In the genomic region with DNA sequence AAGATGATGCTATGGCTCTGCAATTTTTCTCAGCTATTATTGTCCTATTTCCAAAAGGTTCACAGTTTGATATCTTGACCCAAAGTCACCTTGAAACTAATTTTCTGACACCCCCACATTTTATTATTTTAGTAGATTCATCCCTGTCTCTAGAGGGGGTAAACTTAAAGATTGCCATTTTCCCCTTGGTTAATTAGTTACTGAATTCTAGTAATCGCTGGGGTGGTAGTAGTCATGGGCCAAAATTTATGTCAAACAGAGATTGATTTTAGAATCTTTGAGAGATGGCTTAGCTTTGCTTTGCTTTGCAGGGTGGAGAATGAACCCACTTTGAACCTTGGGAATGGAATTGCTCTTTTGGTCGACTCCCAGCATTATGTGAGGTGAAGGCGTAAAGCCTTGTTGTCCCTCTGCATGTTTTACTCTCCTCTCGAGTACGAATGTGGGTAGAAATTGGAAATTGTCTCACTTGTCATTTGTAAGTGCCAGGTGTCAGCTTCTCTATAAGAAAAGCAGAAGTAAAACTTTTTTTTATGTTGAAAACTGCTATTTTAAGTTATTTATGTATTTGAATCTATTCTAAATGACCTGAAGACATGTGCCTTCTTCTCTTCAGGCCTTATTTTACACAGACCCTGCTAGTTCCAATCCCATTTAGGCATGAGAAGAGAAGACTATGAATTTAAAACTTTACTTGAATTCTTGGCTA, we compare ENCODE assay signal across 15 cellular contexts. TPM values are rescaled to one million over a fixed set of nuclear protein-coding genes. Genes with fewer than 3 reads are reported as not detected.
DNase-seq lines count a peak whose midpoint lies in the region; ATAC-seq, FAIRE-seq and TF ChIP-seq lines count a peak whose summit lies in the region.
"Had no signal": no experiment of that assay in that cellular context is flagged by ENCODE, and none has a peak within 500 bp of the region (broad histone marks: within the 10 kb centered on the region; RNA-seq: fewer than 3 reads in every experiment).

No MANE protein-coding gene starts in this region.

- H3K27ac ChIP-seq in kidney (ENCODE audit: low read depth in 2 of 2, low read length in 2 of 2) = no peak overlapping the region

- no peaks in the 10 kb centered on the region for H3K36me3 ChIP-seq in kidney (ENCODE audit: control insufficient read depth in 1 of 2, insufficient read depth in 2 of 2, low read length in 2 of 2)

- no peak for TF ChIP-seq CTCF in kidney (IDR thresholded peaks at IDR 0.05; ENCODE audit: borderline replicate concordance, extremely low read depth, insufficient read depth)

- no peaks in the 10 kb centered on the region for H3K9me3 ChIP-seq in kidney (ENCODE audit: control insufficient read depth in 1 of 2, low read length in 2 of 2)

- intact Hi-C loops in kidney (cut with DNase I) = no loop called here

- no peaks in the 10 kb centered on the region for H3K4me1 ChIP-seq in kidney (ENCODE audit: control insufficient read depth in 1 of 2, insufficient read depth in 1 of 2, low read depth in 1 of 2, low read length in 2 of 2)

- ATAC-seq in GM21717 (IDR thresholded peaks at IDR 0.05; ENCODE audit: unreplicated experiment) = peak; percentile 59
- ATAC-seq in HG03432 (IDR thresholded peaks at IDR 0.05; ENCODE audit: unreplicated experiment) = peak; percentile 62
- ATAC-seq in HG02885 (IDR thresholded peaks at IDR 0.05; ENCODE audit: poor library complexity, unreplicated experiment) = no peak
- ATAC-seq: Panc1 had no signal

- H3K9ac ChIP-seq in kidney (ENCODE audit: low read length in 2 of 2) = no peak overlapping the region

- DNase-seq in GM18507 (ENCODE audit: extremely low spot score, insufficient read length, low read depth) = peak; percentile 2
- DNase-seq in germinal center (ENCODE audit: low spot score) = peak; percentile 34
- DNase-seq in NCI-H526 treated with DMSO at 0.1 percent for 48 hours (lab: John Stamatoyannopoulos, UW) = no peak
- DNase-seq in NCI-H2107 treated with DMSO at 0.1 percent for 48 hours (lab: John Stamatoyannopoulos, UW; ENCODE audit: unreplicated experiment) = no peak
- no peak for DNase-seq in kidney
- DNase-seq: activated T-cell treated with anti-CD3 and anti-CD28 coated beads, Interleukin-2, amount 50 U/mL, for 24 hours; kidney glomerular epithelial cell; NCI-H1105 treated with DMSO at 0.1 percent for 48 hours; NCI-H446 treated with DMSO at 0.1 percent for 48 hours; stimulated activated CD4-positive, alpha-beta T cell treated with anti-CD3 and anti-CD28 coated beads, Interleukin-2, amount 100 ng/mL, for 24 hours; T-helper 1 cell had no signal

- no peak overlapping the region for H3K4me3 ChIP-seq in kidney (ENCODE audit: low read length in 2 of 2)

- FAIRE-seq in GM18507 (lab: Jason Lieb, UNC) (peak; percentile 89), kidney (lab: Jason Lieb, UNC) (no peak)

RNA-seq across cellular contexts. Expression of a gene that starts 42.4 kb away (rescaled TPM):
- total RNA-seq in kidney = 22.3 TPM
- 13.8 TPM for polyA plus RNA-seq in kidney (ENCODE audit: insufficient read depth, low read depth, low replicate concordance)

RNA-seq across cellular contexts. Expression of a gene that starts 56.0 kb away (rescaled TPM):
- total RNA-seq in kidney = 22.3 TPM
- polyA plus RNA-seq in kidney (ENCODE audit: insufficient read depth, low read depth, low replicate concordance) = 6.8 TPM

Comparison
In these comparisons a context has a peak if more than half of its experiments do, and no peak if none do; other contexts are left out.
1. DNase-seq: peak in GM18507 (single experiment) and germinal center (single experiment); none in NCI-H526 treated with DMSO at 0.1 percent for 48 hours (single experiment), NCI-H2107 treated with DMSO at 0.1 percent for 48 hours (single experiment) and kidney (single experiment).